21 cellular contexts compared by ENCODE assay signal in the genomic region with DNA sequence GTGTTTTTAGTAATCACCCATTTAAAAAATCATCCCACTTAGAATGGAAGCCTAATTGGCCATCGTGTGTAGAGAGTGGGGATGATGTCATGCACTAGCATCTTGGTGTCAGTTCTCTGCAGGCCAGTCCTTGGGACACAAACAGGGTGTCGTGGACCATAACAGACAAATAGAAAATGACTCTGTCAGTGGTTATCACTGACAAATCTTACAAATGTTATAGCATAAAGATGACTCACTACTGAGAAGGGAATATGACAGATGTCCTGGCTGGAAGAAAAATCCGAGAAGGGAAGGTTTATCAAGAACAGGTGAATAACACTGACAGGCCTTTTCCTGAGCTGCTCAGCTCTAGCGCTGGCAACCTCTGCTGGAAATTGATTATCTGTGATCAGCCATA. TPM values are rescaled to one million over a fixed set of nuclear protein-coding genes. Genes with fewer than 3 reads are reported as not detected.
A peak's percentile ranks its signal among the peaks of the same experiment; 100 is the strongest.
DNase-seq lines count a peak whose midpoint lies in the region; ATAC-seq, FAIRE-seq and TF ChIP-seq lines count a peak whose summit lies in the region.
"Had no signal": no experiment of that assay in that cellular context is flagged by ENCODE, and none has a peak within 500 bp of the region (broad histone marks: within the 10 kb centered on the region; RNA-seq: fewer than 3 reads in every experiment).

No MANE protein-coding gene starts in this region.

- no peaks in the 10 kb centered on the region for H4K20me1 ChIP-seq in neural cell (ENCODE audit: insufficient read depth)

- POLR2A ChIA-PET in HEK293 (lab: Yijun Ruan, JAX) (no interaction called here), Panc1 (lab: Charles Lee) (no interaction called here)

- no peaks in the 10 kb centered on the region for H3K4me1 Mint-ChIP-seq in activated CD4-positive, alpha-beta T cell treated with anti-CD3 and anti-CD28 coated beads, Interleukin-2, amount 10 ng/mL, durations not matched to agents 24 days and 14 days

- TF ChIP-seq RAD21 in neural cell (conservative IDR thresholded peaks at IDR 0.05): no peak

- no peaks in the 10 kb centered on the region for H3K36me3 Mint-ChIP-seq in activated CD4-positive, alpha-beta T cell treated with anti-CD3 and anti-CD28 coated beads, Interleukin-2, amount 10 ng/mL, durations not matched to agents 24 days and 14 days (ENCODE audit: low read depth)
- H3K36me3 Mint-ChIP-seq: CD14-positive monocyte; CD8-positive, alpha-beta T cell had no signal

- H3K4me3 Mint-ChIP-seq in activated CD4-positive, alpha-beta T cell treated with anti-CD3 and anti-CD28 coated beads, Interleukin-2, amount 10 ng/mL, durations not matched to agents 24 days and 14 days: no peak overlapping the region
- H3K4me3 Mint-ChIP-seq: CD14-positive monocyte; CD8-positive, alpha-beta T cell had no signal

- no peak for TF ChIP-seq CTCF in HEK293 (tag by site-specific recombination; IDR thresholded peaks at IDR 0.05)
- TF ChIP-seq CTCF in Panc1 (IDR thresholded peaks at IDR 0.05): no peak
- TF ChIP-seq CTCF in neural cell (IDR thresholded peaks at IDR 0.05; ENCODE audit: poor library complexity, severe bottlenecking): no peak

- no peaks in the 10 kb centered on the region for H3K9me2 ChIP-seq in neural cell (ENCODE audit: insufficient read depth, low read length)

- no peak overlapping the region for H3K27ac Mint-ChIP-seq in activated CD4-positive, alpha-beta T cell treated with anti-CD3 and anti-CD28 coated beads, Interleukin-2, amount 10 ng/mL, durations not matched to agents 24 days and 14 days
- H3K27ac Mint-ChIP-seq: CD14-positive monocyte; CD8-positive, alpha-beta T cell had no signal

- no peak for FAIRE-seq in H54 (lab: Jason Lieb, UNC)
- FAIRE-seq: D721Med, GM12892, H1 had no signal

- in situ Hi-C loops in Panc1 (cut with HindIII; ENCODE audit: low pct_unique_long_range_greater_than_20kb, low sequenced_read_pairs): no loop called here

- H3K27me3 ChIP-seq in Panc1 (ENCODE audit: control insufficient read depth, insufficient read depth, low read length) (no peaks in the 10 kb centered on the region), neural cell (ENCODE audit: insufficient read depth, low read depth, low read length) (no peaks in the 10 kb centered on the region), aorta (ENCODE audit: control insufficient read depth in 1 of 2, insufficient read depth in 2 of 2, low read length in 1 of 2) (no peaks in the 10 kb centered on the region)

- ATAC-seq in Panc1: no peak
- ATAC-seq in SK-N-SH treated with all-trans-retinoic acid at 6 μM for 48 hours: peak; percentile 65
- ATAC-seq in aorta (ENCODE audit: low FRiP score): no peak
- ATAC-seq in GM19455 (IDR thresholded peaks at IDR 0.05; ENCODE audit: unreplicated experiment): no peak
- ATAC-seq: A549; CD8-positive, alpha-beta T cell; HCT116 had no signal

- H3K27ac ChIP-seq in HEK293 (ENCODE audit: extremely low read depth, low read depth, low read length) (no peak overlapping the region), Panc1 (ENCODE audit: low read length) (peak overlapping the region; percentile 18; the same call in 1 of the 2 replicates), neural cell (ENCODE audit: low read length) (no peak overlapping the region), aorta (ENCODE audit: low read depth in 1 of 2, low read length in 2 of 2) (no peak overlapping the region)
- H3K27ac ChIP-seq: A549 had no signal

- no peak overlapping the region for H3K9ac ChIP-seq in neural cell (ENCODE audit: low read length)

- no peak overlapping the region for H3K4me2 ChIP-seq in neural cell (ENCODE audit: low read length)
- H3K4me2 ChIP-seq: A549 had no signal

- peaks cover 3% of the 10 kb centered on the region for H3K27me3 Mint-ChIP-seq in activated CD4-positive, alpha-beta T cell treated with anti-CD3 and anti-CD28 coated beads, Interleukin-2, amount 10 ng/mL, durations not matched to agents 24 days and 14 days

- DNase-seq in Panc1 (ENCODE audit: low read depth, low spot score) (no peak), aorta (no peak), H54 (ENCODE audit: insufficient read length, low spot score) (no peak)
- no peak for DNase-seq in activated CD4-positive, alpha-beta T cell treated with anti-CD3 and anti-CD28 coated beads, Interleukin-2, amount 10 ng/mL, durations not matched to agents 24 days and 14 days
- DNase-seq: CD8-positive, alpha-beta T cell; COR-L47; DMS153; DMS79 treated with DMSO at 0.1 percent for 48 hours; EL; GDM1; IMR-90 had no signal

- peak; percentile 46 for TF ChIP-seq EP300 in neural cell (conservative IDR thresholded peaks at IDR 0.05; ENCODE audit: poor library complexity, severe bottlenecking)

- H2AFZ ChIP-seq in neural cell (ENCODE audit: low read depth, low read length): no peak overlapping the region

- intact Hi-C loops in Panc1 (cut with micrococcal nuclease; ENCODE audit: unreplicated experiment) (no loop called here), aorta (cut with DNase I) (loop anchor here in 1 of 2 donors (5.0 kb wide), 1 partner anchor 306 kb away; no protein-coding TSS in a partner anchor)
- intact Hi-C loops in activated CD4-positive, alpha-beta T cell treated with anti-CD3 and anti-CD28 coated beads, Interleukin-2, amount 10 ng/mL, durations not matched to agents 24 days and 14 days (cut with micrococcal nuclease): no loop called here

- H3K9me3 ChIP-seq in HEK293 (ENCODE audit: control insufficient read depth, insufficient read depth, low read depth, low read length) (no peaks in the 10 kb centered on the region), Panc1 (ENCODE audit: control insufficient read depth, insufficient read depth, low read depth, low read length) (no peaks in the 10 kb centered on the region), neural cell (ENCODE audit: low read length) (no peaks in the 10 kb centered on the region), aorta (ENCODE audit: control insufficient read depth, low read length) (no peaks in the 10 kb centered on the region)
- H3K9me3 ChIP-seq: A549 had no signal

- H3K4me1 ChIP-seq in HEK293 (ENCODE audit: control insufficient read depth, insufficient read depth, low read length): peaks cover 10% of the 10 kb centered on the region; the same call in 1 of the 2 replicates
- peaks cover 15% of the 10 kb centered on the region for H3K4me1 ChIP-seq in Panc1 (ENCODE audit: control insufficient read depth, insufficient read depth, low read length)
- H3K4me1 ChIP-seq in aorta (ENCODE audit: control insufficient read depth in 1 of 2, insufficient read depth in 2 of 2, low read length in 2 of 2): no peaks in the 10 kb centered on the region
- H3K4me1 ChIP-seq: A549 had no signal

- H3K4me3 ChIP-seq in HEK293 (ENCODE audit: low read depth, low read length) (no peak overlapping the region), Panc1 (ENCODE audit: low read depth in 2 of 2, low read length in 2 of 2) (no peak overlapping the region), neural cell (ENCODE audit: low read length) (no peak overlapping the region), aorta (ENCODE audit: low read length in 2 of 2) (no peak overlapping the region)
- H3K4me3 ChIP-seq: A549 had no signal

- H3K9me3 Mint-ChIP-seq in activated CD4-positive, alpha-beta T cell treated with anti-CD3 and anti-CD28 coated beads, Interleukin-2, amount 10 ng/mL, durations not matched to agents 24 days and 14 days: no peaks in the 10 kb centered on the region
- H3K9me3 Mint-ChIP-seq: CD8-positive, alpha-beta T cell had no signal

- no peaks in the 10 kb centered on the region for H3K79me2 ChIP-seq in neural cell (replicated peaks; ENCODE audit: insufficient read depth, low read length)

- 91% methylated on average over 4 of the region's 4 CpGs for WGBS in aorta, 2 donors

- no peaks in the 10 kb centered on the region for H3F3A ChIP-seq in neural cell (ENCODE audit: insufficient read depth, low read length, poor library complexity, severe bottlenecking)

- no TSS peak for BruUV-seq in Panc1 (replicated peaks; lab: Mats Ljungman, UMichigan)

- H3K36me3 ChIP-seq in HEK293 (ENCODE audit: control insufficient read depth in 2 of 2, insufficient read depth in 1 of 2, low read length in 2 of 2) (no peaks in the 10 kb centered on the region), Panc1 (ENCODE audit: control insufficient read depth, insufficient read depth, low read length) (no peaks in the 10 kb centered on the region), neural cell (ENCODE audit: insufficient read depth, low read length) (no peaks in the 10 kb centered on the region), aorta (ENCODE audit: control insufficient read depth in 1 of 2, insufficient read depth in 2 of 2, low read length in 1 of 2) (no peaks in the 10 kb centered on the region)

- CTCF ChIA-PET in HEK293 (lab: Yijun Ruan, JAX) (no interaction called here), Panc1 (lab: Charles Lee) (no interaction called here)

- TF ChIP-seq POLR2A in H54 (IDR thresholded peaks at IDR 0.05; ENCODE audit: low read depth, low read length): no peak

TF ChIP-seq in HEK293, 187 proteins besides CTCF, POLR2A, EP300 and RAD21 (continues in another document):
- TF ChIP-seq ZBTB21 (tag by site-specific recombination; IDR thresholded peaks at IDR 0.05): peak; percentile 40; the same call in 1 of the 2 replicates

TF ChIP-seq in SK-N-SH treated with all-trans-retinoic acid at 6 μM for 48 hours, 23 proteins besides CTCF, POLR2A, EP300 and RAD21 (continues in another document):
- TF ChIP-seq CSDC2 (CRISPR knock-in tag; IDR thresholded peaks at IDR 0.05) (no peak), SNAI2 (CRISPR knock-in tag; IDR thresholded peaks at IDR 0.05) (no peak)

TF ChIP-seq in neural cell, 6 proteins besides CTCF, POLR2A, EP300 and RAD21 (continues in another document):
- TF ChIP-seq EZH2 (IDR thresholded peaks at IDR 0.05; ENCODE audit: borderline replicate concordance, insufficient read depth, low read length, poor library complexity, severe bottlenecking): no peak

RNA-seq across cellular contexts. Expression of a gene that starts 10.6 kb away (rescaled TPM):
- 4.0 TPM for total RNA-seq in Panc1 (2021; ENCODE audit: unreplicated experiment)
- 2.7 TPM for polyA plus RNA-seq in Panc1 (2012; ENCODE audit: insufficient read length)
- polyA plus RNA-seq in neural cell: 0.31 TPM in 1 of 2 replicates, not detected in the other
- polyA minus RNA-seq in neural cell: not detected in 2 replicates
- under 1 TPM in 1 of 2 donors, not detected in 1; 0.26 TPM for total RNA-seq in aorta
- 10 to 100 TPM in 1 of 2 donors, 1 to 10 TPM in 1; 2.4 to 11.1 TPM for polyA plus RNA-seq in aorta
- total RNA-seq in activated CD4-positive, alpha-beta T cell treated with anti-CD3 and anti-CD28 coated beads, Interleukin-2, amount 10 ng/mL, durations not matched to agents 24 days and 14 days: not detected in 2 replicates
- total RNA-seq: CD8-positive, alpha-beta T cell; H1 had no signal
- polyA plus RNA-seq: CD14-positive monocyte, H1 had no signal
